Comparison of ENCODE assay signal across 8 cellular contexts in the genomic region with DNA sequence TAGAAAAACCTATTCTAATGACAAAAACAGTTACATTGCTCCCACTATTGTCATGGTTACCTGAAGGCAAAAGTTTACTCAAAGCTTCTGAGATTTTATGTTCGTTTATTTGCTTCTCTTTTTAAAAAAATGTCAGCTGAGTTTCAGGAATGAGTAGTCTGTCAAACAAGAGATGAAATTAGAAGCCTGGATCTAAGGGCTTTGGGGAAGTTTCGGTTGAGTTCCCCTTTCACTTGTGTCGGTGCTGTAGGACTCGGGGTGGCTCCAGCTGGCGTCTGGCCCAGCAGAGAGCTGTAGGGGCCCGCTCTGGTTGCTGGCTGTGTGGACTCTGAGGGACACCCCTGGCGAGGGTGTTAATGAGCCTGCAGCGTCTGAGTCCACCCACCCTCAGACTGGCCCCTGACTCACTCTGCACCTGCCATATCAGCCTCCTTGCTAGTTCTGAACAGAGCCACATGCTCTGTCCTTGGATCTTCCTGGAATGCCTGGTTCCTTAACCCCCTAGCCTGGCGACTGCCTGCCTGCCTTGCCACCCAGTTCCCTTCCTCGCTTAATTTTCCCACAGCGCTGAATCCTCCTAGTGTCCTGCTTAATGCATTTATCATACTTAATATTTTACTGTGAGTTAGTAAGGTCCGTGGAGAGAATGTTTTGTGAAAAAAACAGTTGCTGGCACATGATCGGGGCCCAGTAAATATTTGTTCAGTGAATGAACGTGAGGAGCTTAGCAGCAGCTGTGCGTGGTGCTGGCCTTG. TPM values are rescaled to one million over a fixed set of nuclear protein-coding genes. Genes with fewer than 3 reads are reported as not detected.
DNase-seq lines count a peak whose midpoint lies in the region; ATAC-seq, FAIRE-seq and TF ChIP-seq lines count a peak whose summit lies in the region.

No MANE protein-coding gene starts in this region.

- TF ChIP-seq CTCF in GM10248 (IDR thresholded peaks at IDR 0.05; ENCODE audit: control extremely low read depth, extremely low read depth, low read depth, missing control alignments) (no peak), mammary epithelial cell (conservative IDR thresholded peaks at IDR 0.05 in 1 of 2, IDR thresholded peaks at IDR 0.05 in 1 of 2; ENCODE audit: extremely low read depth in 1 of 2, insufficient read depth in 1 of 2, low read depth in 1 of 2, low read length in 2 of 2) (no peak), keratinocyte (optimal IDR thresholded peaks at IDR 0.05 in 1 of 3, IDR thresholded peaks at IDR 0.05 in 1 of 3, conservative IDR thresholded peaks at IDR 0.05 in 1 of 3; ENCODE audit: extremely low read depth in 1 of 3, insufficient read depth in 2 of 3, low read length in 3 of 3) (no peak)

- H3K27me3 ChIP-seq in mammary epithelial cell (ENCODE audit: insufficient read depth, low read length) (no peaks in the 10 kb centered on the region), keratinocyte (ENCODE audit: control insufficient read depth, extremely low read depth, insufficient read depth, low read length) (no peaks in the 10 kb centered on the region)

- under 1% methylated on average over 15 of the region's 15 CpGs for WGBS in mammary epithelial cell (ENCODE audit: low coverage, missing lambda C conversion rate)

- peak overlapping the region; percentile 89 for H3K4me3 ChIP-seq in SK-N-MC
- peak overlapping the region; percentile 65 to 97 (median 85) for H3K4me3 ChIP-seq in mammary epithelial cell (replicated peaks in 1 of 3; ENCODE audit: insufficient read depth in 1 of 3, low read depth in 2 of 3, low read length in 3 of 3)
- peak overlapping the region; percentile 53 to 81 (median 73) for H3K4me3 ChIP-seq in keratinocyte (ENCODE audit: control insufficient read depth in 2 of 3, extremely low read depth in 1 of 3, insufficient read depth in 2 of 3, low read depth in 1 of 3, low read length in 3 of 3)

- in situ Hi-C loops in mammary epithelial cell (cut with MboI; ENCODE audit: low sequenced_read_pairs in 2 of 2) = no loop called here

- POLR2A ChIA-PET in GM10248 (lab: Yijun Ruan, JAX) = interaction anchor here (1.0 to 1.6 kb wide), 2 partner anchors 11 to 31 kb away, joined by 3 to 5 read pairs; a partner anchor contains a TSS

- H3K4me3 Mint-ChIP-seq in IgD-negative memory B cell = peak overlapping the region; percentile 84 to 96 (median 92)

- H3K9me1 ChIP-seq in keratinocyte (ENCODE audit: control insufficient read depth, extremely low read depth, insufficient read depth, low read length) = peaks cover 2% of the 10 kb centered on the region

- BruUV-seq in mammary epithelial cell (replicated peaks; lab: Mats Ljungman, UMichigan) = TSS peak; percentile 95

- H3K9ac ChIP-seq in SK-N-MC (ENCODE audit: insufficient read length) (peak overlapping the region; percentile 78), mammary epithelial cell (ENCODE audit: insufficient read depth, low read length) (peak overlapping the region; percentile 86), keratinocyte (ENCODE audit: control insufficient read depth, extremely low read depth, insufficient read depth, low read length) (peak overlapping the region; percentile 74)

- peaks cover 29 to 45% (median 36%) of the 10 kb centered on the region in 3 donors for H3K4me1 Mint-ChIP-seq in IgD-negative memory B cell

- no peaks in the 10 kb centered on the region for H3K36me3 Mint-ChIP-seq in IgD-negative memory B cell

- H3K4me1 ChIP-seq in mammary epithelial cell (ENCODE audit: insufficient read depth, low read length) (peaks cover 19% of the 10 kb centered on the region), keratinocyte (ENCODE audit: control insufficient read depth, extremely low read depth, insufficient read depth, low read length) (peaks cover 24% of the 10 kb centered on the region)

- no peak for FAIRE-seq in keratinocyte (lab: Jason Lieb, UNC)

- DNase-seq in GM10248 (ENCODE audit: extremely low spot score) (peak; percentile 73), SK-N-MC (ENCODE audit: low read depth, low spot score) (no peak), mammary epithelial cell (peak; percentile 43), keratinocyte (ENCODE audit: low read depth, low spot score) (no peak), NCI-H226 (no peak)
- DNase-seq in stimulated activated CD4-positive, alpha-beta T cell treated with anti-CD3 and anti-CD28 coated beads, Interleukin-1b, Interleukin-23, amount 100 ng/mL, for 48 hours = peak; percentile 25

- H3K27ac Mint-ChIP-seq in IgD-negative memory B cell = peak overlapping the region; percentile 93 to 97 (median 95)

- H3K9me3 Mint-ChIP-seq in IgD-negative memory B cell = no peaks in the 10 kb centered on the region

- H3K9me3 ChIP-seq in SK-N-MC (ENCODE audit: low read depth, low read length) = no peaks in the 10 kb centered on the region
- no peaks in the 10 kb centered on the region for H3K9me3 ChIP-seq in mammary epithelial cell (replicated peaks; ENCODE audit: insufficient read depth, low read length)
- H3K9me3 ChIP-seq in keratinocyte (ENCODE audit: control insufficient read depth, low read depth, low read length) = no peaks in the 10 kb centered on the region

- H3K79me2 ChIP-seq in mammary epithelial cell (ENCODE audit: insufficient read depth, low read length) = peaks cover 66% of the 10 kb centered on the region
- peaks cover 54% of the 10 kb centered on the region for H3K79me2 ChIP-seq in keratinocyte (ENCODE audit: control insufficient read depth, insufficient read depth, low read length)

- no peak overlapping the region for H2AFZ ChIP-seq in mammary epithelial cell (ENCODE audit: low read depth, low read length)
- no peak overlapping the region for H2AFZ ChIP-seq in keratinocyte (ENCODE audit: control insufficient read depth, low read length)

- no peak for ATAC-seq in HG03442 (IDR thresholded peaks at IDR 0.05; ENCODE audit: unreplicated experiment)

- CTCF ChIA-PET in GM10248 (lab: Yijun Ruan, JAX) = interaction anchor here (0.8 to 1.9 kb wide), 3 partner anchors 14 to 60 kb away, joined by 3 to 5 read pairs (median 4); a partner anchor contains a TSS
- CTCF ChIA-PET in mammary epithelial cell (lab: Charles Lee; ENCODE audit: low non-redundant PET) = interaction anchor here (0.5 kb wide), 1 partner anchor 376 kb away, joined by 3 read pairs; a partner anchor contains a TSS

- H3K27me3 Mint-ChIP-seq in IgD-negative memory B cell = no peaks in the 10 kb centered on the region

- intact Hi-C loops in mammary epithelial cell (cut with micrococcal nuclease) = loop anchor here (2.0 kb wide), 1 partner anchor 14 kb away; no protein-coding TSS in a partner anchor

- H3K36me3 ChIP-seq in SK-N-MC (ENCODE audit: insufficient read depth, low read length) (no peaks in the 10 kb centered on the region; the same call in 1 of the 2 replicates), mammary epithelial cell (ENCODE audit: insufficient read depth, low read length) (peaks cover 3% of the 10 kb centered on the region), keratinocyte (ENCODE audit: control insufficient read depth in 2 of 2, extremely low read depth in 1 of 2, insufficient read depth in 2 of 2, low read length in 2 of 2) (peaks cover 15 to 22% of the 10 kb centered on the region in 2 experiments)

- H4K20me1 ChIP-seq in mammary epithelial cell (ENCODE audit: insufficient read depth, low read length) = peaks cover 2% of the 10 kb centered on the region
- H4K20me1 ChIP-seq in keratinocyte (ENCODE audit: control insufficient read depth, extremely low read depth, insufficient read depth, low read length) = peaks cover 15% of the 10 kb centered on the region

- H3K4me2 ChIP-seq in mammary epithelial cell (ENCODE audit: insufficient read depth, low read depth, low read length) (peak overlapping the region; percentile 91), keratinocyte (ENCODE audit: control insufficient read depth, extremely low read depth, insufficient read depth, low read depth, low read length) (peak overlapping the region; percentile 89)

- no peak overlapping the region for H3K27ac ChIP-seq in SK-N-MC
- H3K27ac ChIP-seq in mammary epithelial cell (ENCODE audit: insufficient read depth, low read depth, low read length) = peak overlapping the region; percentile 73
- H3K27ac ChIP-seq in keratinocyte (ENCODE audit: control insufficient read depth, insufficient read depth, low read length) = peak overlapping the region; percentile 76

- dilution Hi-C loops in mammary epithelial cell (cut with HindIII; ENCODE audit: low sequenced_read_pairs) (no loop called here), keratinocyte (cut with MboI; ENCODE audit: extremely low pct_ligation_motif_present, low sequenced_read_pairs) (no loop called here)

RNA-seq across cellular contexts. Expression of a gene that starts 1.4 kb away (rescaled TPM):
- 5.2 TPM for polyA plus RNA-seq in IgD-negative memory B cell
- total RNA-seq in mammary epithelial cell = 10 to 100 TPM; 77.0 to 78.7 TPM
- polyA plus RNA-seq in mammary epithelial cell = 54.8 TPM
- polyA minus RNA-seq in mammary epithelial cell = 106 TPM
- polyA plus RNA-seq in keratinocyte = 43.7 to 62.0 TPM (median 59.0 TPM) in 3 replicates
- polyA plus RNA-seq in keratinocyte (2011; ENCODE audit: low read depth) = 19.8 TPM
- polyA plus RNA-seq in keratinocyte (2011; cell fraction: cytosol; rRNA removed) = 33.5 and 57.9 TPM in 2 replicates
- 62.9 and 73.4 TPM in 2 replicates for polyA plus RNA-seq in keratinocyte (2011; cell fraction: nucleus; rRNA removed)
- polyA plus RNA-seq in keratinocyte (2012; ENCODE audit: low replicate concordance) = 36.8 and 69.6 TPM in 2 replicates
- polyA minus RNA-seq in keratinocyte = 69.2 to 101 TPM (median 96.1 TPM) in 3 replicates
- polyA minus RNA-seq in keratinocyte (2011; cell fraction: cytosol; rRNA and poly(A)+ RNA removed) = 107 TPM
- polyA minus RNA-seq in keratinocyte (2011; cell fraction: nucleus; rRNA and poly(A)+ RNA removed) = 72.7 and 86.0 TPM in 2 replicates

RNA-seq across cellular contexts. Expression of a gene that starts 31.2 kb away (rescaled TPM):
- polyA plus RNA-seq in IgD-negative memory B cell = 80.4 TPM
- 100 to 1,000 TPM; 122 to 150 TPM for total RNA-seq in mammary epithelial cell
- 157 TPM for polyA plus RNA-seq in mammary epithelial cell
- polyA minus RNA-seq in mammary epithelial cell = 115 TPM
- 177 to 208 TPM (median 200 TPM) in 3 replicates for polyA plus RNA-seq in keratinocyte
- polyA plus RNA-seq in keratinocyte (2011; ENCODE audit: low read depth) = 70.9 TPM
- polyA plus RNA-seq in keratinocyte (2011; cell fraction: cytosol; rRNA removed) = 210 and 229 TPM in 2 replicates
- 150 and 178 TPM in 2 replicates for polyA plus RNA-seq in keratinocyte (2011; cell fraction: nucleus; rRNA removed)
- 124 and 144 TPM in 2 replicates for polyA plus RNA-seq in keratinocyte (2012; ENCODE audit: low replicate concordance)
- 112 to 135 TPM (median 117 TPM) in 3 replicates for polyA minus RNA-seq in keratinocyte
- 247 TPM for polyA minus RNA-seq in keratinocyte (2011; cell fraction: cytosol; rRNA and poly(A)+ RNA removed)
- polyA minus RNA-seq in keratinocyte (2011; cell fraction: nucleus; rRNA and poly(A)+ RNA removed) = 75.1 and 94.8 TPM in 2 replicates

RNA-seq across cellular contexts. Expression of a gene that starts 35.0 kb away (rescaled TPM):
- polyA plus RNA-seq in IgD-negative memory B cell (0.19 TPM), mammary epithelial cell (not detected), keratinocyte (not detected in 3 replicates)
- total RNA-seq in mammary epithelial cell = not detected
- polyA minus RNA-seq in mammary epithelial cell (not detected), keratinocyte (not detected in 3 replicates)
- polyA plus RNA-seq in keratinocyte (2011; ENCODE audit: low read depth) = not detected
- polyA plus RNA-seq in keratinocyte (2011; cell fraction: cytosol; rRNA removed) = not detected in 2 replicates
- polyA plus RNA-seq in keratinocyte (2011; cell fraction: nucleus; rRNA removed) = not detected in 2 replicates
- polyA plus RNA-seq in keratinocyte (2012; ENCODE audit: low replicate concordance) = not detected in 2 replicates
- polyA minus RNA-seq in keratinocyte (2011; cell fraction: cytosol; rRNA and poly(A)+ RNA removed) = not detected
- not detected in 2 replicates for polyA minus RNA-seq in keratinocyte (2011; cell fraction: nucleus; rRNA and poly(A)+ RNA removed)

RNA-seq across cellular contexts. Expression of a gene that starts 59.9 kb away (rescaled TPM):
- polyA plus RNA-seq in IgD-negative memory B cell = 67.9 TPM
- total RNA-seq in mammary epithelial cell = 10 to 100 TPM; 28.5 to 34.3 TPM
- polyA plus RNA-seq in mammary epithelial cell = 37.0 TPM
- polyA minus RNA-seq in mammary epithelial cell = 17.7 TPM
- 24.1 to 42.2 TPM (median 28.7 TPM) in 3 replicates for polyA plus RNA-seq in keratinocyte
- 16.9 TPM for polyA plus RNA-seq in keratinocyte (2011; ENCODE audit: low read depth)
- polyA plus RNA-seq in keratinocyte (2011; cell fraction: cytosol; rRNA removed) = 19.8 and 32.7 TPM in 2 replicates
- 61.6 and 80.2 TPM in 2 replicates for polyA plus RNA-seq in keratinocyte (2011; cell fraction: nucleus; rRNA removed)
- polyA plus RNA-seq in keratinocyte (2012; ENCODE audit: low replicate concordance) = 21.7 and 23.1 TPM in 2 replicates
- 23.3 to 28.6 TPM (median 28.4 TPM) in 3 replicates for polyA minus RNA-seq in keratinocyte
- 34.1 TPM for polyA minus RNA-seq in keratinocyte (2011; cell fraction: cytosol; rRNA and poly(A)+ RNA removed)
- 25.4 and 26.4 TPM in 2 replicates for polyA minus RNA-seq in keratinocyte (2011; cell fraction: nucleus; rRNA and poly(A)+ RNA removed)

Comparison
In these comparisons a context has a peak if more than half of its experiments do, and no peak if none do; other contexts are left out.
1. DNase-seq: peak in GM10248 (single experiment), mammary epithelial cell (single experiment) and stimulated activated CD4-positive, alpha-beta T cell treated with anti-CD3 and anti-CD28 coated beads, Interleukin-1b, Interleukin-23, amount 100 ng/mL, for 48 hours (single experiment); none in SK-N-MC (single experiment), keratinocyte (single experiment) and NCI-H226 (single experiment).
2. Peak in every context shown above with its lines, with median percentiles within 50 percentile points of each other: H3K4me3 ChIP-seq and H3K9ac ChIP-seq.